Comparison of ENCODE assay signal across 12 cellular contexts in genomic region chr22:45478108-45478771, GRCh38. TPM values are rescaled to one million over a fixed set of nuclear protein-coding genes. Genes with fewer than 3 reads are reported as not detected.
DNase-seq lines count a peak whose midpoint lies in the region; ATAC-seq and TF ChIP-seq lines count a peak whose summit lies in the region.
"Had no signal": no experiment of that assay in that cellular context is flagged by ENCODE, and none has a peak within 500 bp of the region (broad histone marks: within the 10 kb centered on the region; RNA-seq: fewer than 3 reads in every experiment).

No MANE protein-coding gene starts in this region.

- TF ChIP-seq CTCF in gastroesophageal sphincter (IDR thresholded peaks at IDR 0.05), result no peak
- no peak for TF ChIP-seq CTCF in testis (IDR thresholded peaks at IDR 0.05)
- no peak for TF ChIP-seq CTCF in esophagus muscularis mucosa (IDR thresholded peaks at IDR 0.05)
- no peak for TF ChIP-seq CTCF in left lung (IDR thresholded peaks at IDR 0.05)

- no peak overlapping the region for H4K91ac ChIP-seq in neuronal stem cell (ENCODE audit: low read depth, low read length, poor library complexity)

- no peak overlapping the region for H2AFZ ChIP-seq in neuronal stem cell (ENCODE audit: low read length)

- no peak overlapping the region for H2BK15ac ChIP-seq in neuronal stem cell (ENCODE audit: low read length)

- no peak overlapping the region for H3K9ac ChIP-seq in neuronal stem cell (ENCODE audit: low read depth, low read length, poor library complexity)

- H3K4me3 ChIP-seq in gastroesophageal sphincter, result no peak overlapping the region
- no peak overlapping the region for H3K4me3 ChIP-seq in testis
- no peak overlapping the region for H3K4me3 ChIP-seq in esophagus muscularis mucosa
- H3K4me3 ChIP-seq in left lung, result no peak overlapping the region
- H3K4me3 ChIP-seq in neuronal stem cell (ENCODE audit: low read length in 2 of 2), result no peak overlapping the region
- H3K4me3 ChIP-seq: thyroid gland had no signal

- ATAC-seq in gastroesophageal sphincter (peak; percentile 28), left lung (no peak)
- ATAC-seq: T-helper 17 cell had no signal

- H3K4me1 ChIP-seq in gastroesophageal sphincter (peaks cover 0 to 18% (median 0%) of the 10 kb centered on the region in 3 donors), testis (peaks cover 26% of the 10 kb centered on the region), esophagus muscularis mucosa (peaks cover 0 to 15% (median 9%) of the 10 kb centered on the region in 4 donors), left lung (no peaks in the 10 kb centered on the region), neuronal stem cell (ENCODE audit: control insufficient read depth in 2 of 2, insufficient read depth in 1 of 2, low read depth in 1 of 2, low read length in 2 of 2) (peaks cover 0 to 11% of the 10 kb centered on the region in 2 donors)

- H2BK12ac ChIP-seq in neuronal stem cell (ENCODE audit: low read length), result no peak overlapping the region

- H3K4me2 ChIP-seq in neuronal stem cell (ENCODE audit: insufficient read depth, low read length, poor library complexity, severe bottlenecking), result no peak overlapping the region

- peak; percentile 50 for DNase-seq in H4 (ENCODE audit: low spot score)
- peak; percentile 31 for DNase-seq in SW480 (ENCODE audit: low spot score)
- DNase-seq in testis, result peak; percentile 35
- DNase-seq in esophagus muscularis mucosa (ENCODE audit: extremely low spot score), result no peak
- no peak for DNase-seq in left lung
- no peak for DNase-seq in neuronal stem cell (ENCODE audit: low spot score)
- DNase-seq: activated naive CD4-positive, alpha-beta T cell treated with anti-CD3 and anti-CD28 coated beads, Interleukin-2, amount 50 U/mL, for 16 hours; erythroblast; NCI-H1436 treated with DMSO at 0.1 percent for 48 hours; T-helper 17 cell; thyroid gland had no signal

- H3K18ac ChIP-seq in neuronal stem cell (ENCODE audit: low read length), result no peak overlapping the region

- no peaks in the 10 kb centered on the region for H3K9me3 ChIP-seq in gastroesophageal sphincter
- H3K9me3 ChIP-seq in testis, result no peaks in the 10 kb centered on the region
- no peaks in the 10 kb centered on the region for H3K9me3 ChIP-seq in esophagus muscularis mucosa
- no peaks in the 10 kb centered on the region for H3K9me3 ChIP-seq in left lung
- peaks cover 2 to 3% of the 10 kb centered on the region in 2 donors for H3K9me3 ChIP-seq in neuronal stem cell (replicated peaks in 1 of 2; ENCODE audit: control insufficient read depth in 2 of 2, insufficient read depth in 1 of 2, low read depth in 1 of 2, low read length in 2 of 2)
- H3K9me3 ChIP-seq: thyroid gland had no signal

- no peak overlapping the region for H4K8ac ChIP-seq in neuronal stem cell (ENCODE audit: low read depth, low read length)

- H3K27me3 ChIP-seq in gastroesophageal sphincter (no peaks in the 10 kb centered on the region), testis (no peaks in the 10 kb centered on the region), esophagus muscularis mucosa (peaks cover 0 to 4% (median 0%) of the 10 kb centered on the region in 4 donors), left lung (peaks cover 0 to 8% of the 10 kb centered on the region in 2 donors), neuronal stem cell (ENCODE audit: control insufficient read depth in 3 of 3, insufficient read depth in 3 of 3, low read depth in 1 of 3, low read length in 3 of 3) (peaks cover 0 to 8% (median 0%) of the 10 kb centered on the region in 3 experiments)
- H3K27me3 ChIP-seq: thyroid gland had no signal

- H2BK5ac ChIP-seq in neuronal stem cell (ENCODE audit: low read length), result no peak overlapping the region

- H3K36me3 ChIP-seq in gastroesophageal sphincter (no peaks in the 10 kb centered on the region), testis (ENCODE audit: low read depth, missing control alignments) (no peaks in the 10 kb centered on the region), esophagus muscularis mucosa (no peaks in the 10 kb centered on the region), left lung (no peaks in the 10 kb centered on the region), neuronal stem cell (replicated peaks in 1 of 2; ENCODE audit: control insufficient read depth in 2 of 2, insufficient read depth in 2 of 2, low read length in 2 of 2) (no peaks in the 10 kb centered on the region)
- H3K36me3 ChIP-seq: thyroid gland had no signal

- intact Hi-C loops in testis (cut with DNase I; ENCODE audit: low total_unique reads) (no loop called here), esophagus muscularis mucosa (cut with DNase I) (no loop called here), left lung (cut with DNase I) (no loop called here)

- no peak for TF ChIP-seq EP300 in gastroesophageal sphincter (IDR thresholded peaks at IDR 0.05)
- TF ChIP-seq EP300 in esophagus muscularis mucosa (IDR thresholded peaks at IDR 0.05), result no peak

- no peak overlapping the region for H3K23ac ChIP-seq in neuronal stem cell (ENCODE audit: low read depth, low read length, poor library complexity)

- no peak overlapping the region for H3K14ac ChIP-seq in neuronal stem cell (ENCODE audit: low read length)

- H3K79me1 ChIP-seq in neuronal stem cell (ENCODE audit: low read depth, low read length), result no peaks in the 10 kb centered on the region

- 78 to 80% methylated on average over 10 to 11 of the region's 11 CpGs for WGBS in gastroesophageal sphincter (ENCODE audit: low coverage in 1 of 2), 2 donors
- WGBS in testis, 2 donors, result 63 to 68% methylated on average over 11 of the region's 11 CpGs
- WGBS in esophagus muscularis mucosa, result 83% methylated on average over 11 of the region's 11 CpGs
- WGBS in neuronal stem cell (ENCODE audit: extremely low coverage in 2 of 2, insufficient read length in 2 of 2, insufficient replicate concordance in 1 of 2), 2 donors, result no CpG with 5 or more reads among the region's 11 CpGs

- TF ChIP-seq POLR2A in gastroesophageal sphincter (IDR thresholded peaks at IDR 0.05) (no peak), testis (IDR thresholded peaks at IDR 0.05) (no peak), esophagus muscularis mucosa (IDR thresholded peaks at IDR 0.05; ENCODE audit: low read depth) (no peak)

- H2AK5ac ChIP-seq in neuronal stem cell (ENCODE audit: low read depth, low read length), result no peak overlapping the region

- H3K27ac ChIP-seq in gastroesophageal sphincter, result no peak overlapping the region
- no peak overlapping the region for H3K27ac ChIP-seq in testis
- H3K27ac ChIP-seq in esophagus muscularis mucosa (replicated peaks in 1 of 4), result no peak overlapping the region
- H3K27ac ChIP-seq in left lung, result no peak overlapping the region
- H3K27ac ChIP-seq in neuronal stem cell (replicated peaks; ENCODE audit: low read length), result no peak overlapping the region
- H3K27ac ChIP-seq: thyroid gland had no signal

- no peak overlapping the region for H2BK120ac ChIP-seq in neuronal stem cell (ENCODE audit: low read depth, low read length)

- H3K4ac ChIP-seq in neuronal stem cell (ENCODE audit: low read length), result no peak overlapping the region

RNA-seq across cellular contexts. Expression of gene FBLN1, which starts 24.4 kb away (rescaled TPM):
- 0.37 and 1.0 TPM in 2 replicates for total RNA-seq in H4 (2014; rRNA removed; shearing (Covaris generic))
- total RNA-seq in gastroesophageal sphincter (100 to 1,000 TPM; 241 to 597 (median 382) TPM), testis (10 to 100 TPM; 32.4 to 42.2 TPM), esophagus muscularis mucosa (100 to 1,000 TPM; 355 to 534 (median 417) TPM), left lung (100 to 1,000 TPM; 351 to 447 TPM)
- polyA plus RNA-seq in testis (ENCODE audit: insufficient read depth, low read depth, low replicate concordance), result 154 TPM
- 160 TPM for polyA plus RNA-seq in neuronal stem cell (2013, experiment 1 of 2)
- polyA plus RNA-seq in neuronal stem cell (2013, experiment 2 of 2), result 157 TPM

Comparison
In these comparisons a context has a peak if more than half of its experiments do, and no peak if none do; other contexts are left out.
1. DNase-seq: peak in H4 (single experiment), SW480 (single experiment) and testis (single experiment); none in esophagus muscularis mucosa (single experiment), left lung (0 of 2) and neuronal stem cell (single experiment).
2. RNA of gene FBLN1, which starts 24.4 kb away (total RNA-seq): 355 to 534 TPM in esophagus muscularis mucosa, 351 to 447 TPM in left lung, 241 to 597 TPM in gastroesophageal sphincter and 32.4 to 42.2 TPM in testis; 0.37 to 1.0 TPM in H4; every median in the first group is over 10 times any median in the second.